ENCODE assay signal across 12 cellular contexts in genomic region chr10:114609518-114610426, GRCh38.
"Had no signal": no experiment of that assay in that cellular context is flagged by ENCODE, and none has a peak within 500 bp of the region (broad histone marks: within the 10 kb centered on the region; RNA-seq: fewer than 3 reads in every experiment).

No MANE protein-coding gene starts in this region.

- H3K27ac Mint-ChIP-seq: activated CD4-positive, alpha-beta memory T cell treated with anti-CD3 and anti-CD28 coated beads for 36 hours; activated naive CD8-positive, alpha-beta T cell treated with anti-CD3 and anti-CD28 coated beads, Interleukin-2, amount 50 U/mL, for 24 hours; natural killer cell treated with Interleukin-12 subunit alpha and Interleukin-12 subunit beta and Interleukin-15 and Interleukin-18, amount 100 ng/mL, for 72 hours; stimulated activated naive CD8-positive, alpha-beta T cell treated with anti-CD3 and anti-CD28 coated beads, Interleukin-15, amount 100 ng/mL, for 72 hours had no signal

- H3K36me3 Mint-ChIP-seq: activated CD4-positive, alpha-beta memory T cell treated with anti-CD3 and anti-CD28 coated beads for 36 hours; natural killer cell treated with Interleukin-12 subunit alpha and Interleukin-12 subunit beta and Interleukin-15 and Interleukin-18, amount 100 ng/mL, for 72 hours had no signal

- H3K9me3 Mint-ChIP-seq: activated CD4-positive, alpha-beta memory T cell treated with anti-CD3 and anti-CD28 coated beads for 36 hours; activated naive CD8-positive, alpha-beta T cell treated with anti-CD3 and anti-CD28 coated beads, Interleukin-2, amount 50 U/mL, for 24 hours; activated T-cell treated with anti-CD3 and anti-CD28 coated beads, Interleukin-2, amount 50 U/mL, for 4 hours; natural killer cell treated with Interleukin-12 subunit alpha and Interleukin-12 subunit beta and Interleukin-15 and Interleukin-18, amount 100 ng/mL, for 72 hours; stimulated activated naive CD8-positive, alpha-beta T cell treated with anti-CD3 and anti-CD28 coated beads, Interleukin-15, amount 100 ng/mL, for 72 hours had no signal

- H3K27me3 ChIP-seq: cardiac muscle cell had no signal

- H3K27ac ChIP-seq: cardiac muscle cell had no signal

- DNase-seq: activated CD4-positive, alpha-beta memory T cell treated with anti-CD3 and anti-CD28 coated beads for 36 hours; activated CD4-positive, alpha-beta T cell treated with anti-CD3 and anti-CD28 coated beads for 1 hour; activated naive CD8-positive, alpha-beta T cell treated with anti-CD3 and anti-CD28 coated beads, Interleukin-2, amount 50 U/mL, for 24 hours; activated T-cell treated with anti-CD3 and anti-CD28 coated beads, Interleukin-2, amount 50 U/mL, for 4 hours; hippocampal formation; kidney glomerular epithelial cell; nucleus accumbens; stimulated activated CD4-positive, alpha-beta T cell treated with anti-CD3 and anti-CD28 coated beads, Interleukin-4, amount 100 ng/mL, for 24 hours; stimulated activated naive CD8-positive, alpha-beta T cell treated with anti-CD3 and anti-CD28 coated beads, Interleukin-15, amount 100 ng/mL, for 72 hours; T1000 had no signal

- H3K4me1 Mint-ChIP-seq: activated naive CD8-positive, alpha-beta T cell treated with anti-CD3 and anti-CD28 coated beads, Interleukin-2, amount 50 U/mL, for 24 hours had no signal

- H3K27me3 Mint-ChIP-seq: activated naive CD8-positive, alpha-beta T cell treated with anti-CD3 and anti-CD28 coated beads, Interleukin-2, amount 50 U/mL, for 24 hours; stimulated activated naive CD8-positive, alpha-beta T cell treated with anti-CD3 and anti-CD28 coated beads, Interleukin-15, amount 100 ng/mL, for 72 hours had no signal

- H3K4me3 Mint-ChIP-seq: activated CD4-positive, alpha-beta memory T cell treated with anti-CD3 and anti-CD28 coated beads for 36 hours; activated naive CD8-positive, alpha-beta T cell treated with anti-CD3 and anti-CD28 coated beads, Interleukin-2, amount 50 U/mL, for 24 hours; activated T-cell treated with anti-CD3 and anti-CD28 coated beads, Interleukin-2, amount 50 U/mL, for 4 hours; natural killer cell treated with Interleukin-12 subunit alpha and Interleukin-12 subunit beta and Interleukin-15 and Interleukin-18, amount 100 ng/mL, for 72 hours; stimulated activated naive CD8-positive, alpha-beta T cell treated with anti-CD3 and anti-CD28 coated beads, Interleukin-15, amount 100 ng/mL, for 72 hours had no signal

- H3K36me3 ChIP-seq: cardiac muscle cell had no signal

- H3K4me3 ChIP-seq: cardiac muscle cell had no signal

- ATAC-seq: activated naive CD8-positive, alpha-beta T cell treated with anti-CD3 and anti-CD28 coated beads, Interleukin-2, amount 50 U/mL, for 24 hours; activated T-cell treated with anti-CD3 and anti-CD28 coated beads, Interleukin-2, amount 50 U/mL, for 4 hours; natural killer cell treated with Interleukin-12 subunit alpha and Interleukin-12 subunit beta and Interleukin-15 and Interleukin-18, amount 100 ng/mL, for 72 hours; stimulated activated naive CD8-positive, alpha-beta T cell treated with anti-CD3 and anti-CD28 coated beads, Interleukin-15, amount 100 ng/mL, for 72 hours had no signal
